Comparison of ENCODE assay signal across 15 cellular contexts in the genomic region with DNA sequence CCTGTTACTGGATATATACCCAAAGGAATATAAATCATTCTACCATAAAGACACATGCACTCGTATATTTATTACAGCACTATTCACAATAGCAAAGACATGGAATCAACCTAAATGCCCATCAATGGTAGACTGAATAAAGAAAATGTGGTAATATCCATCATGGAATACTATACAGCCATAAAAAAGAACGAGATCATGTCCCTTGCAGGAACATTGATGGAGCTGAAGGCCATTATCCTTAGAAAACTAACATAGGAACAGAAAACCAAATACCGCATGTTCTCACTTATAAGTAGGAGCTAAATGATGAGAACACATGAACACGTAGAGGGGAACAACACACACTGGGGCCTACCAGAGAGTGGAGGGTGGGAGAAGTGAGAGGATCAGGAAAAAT. TPM values are rescaled to one million over a fixed set of nuclear protein-coding genes. Genes with fewer than 3 reads are reported as not detected.
"Had no signal": no experiment of that assay in that cellular context is flagged by ENCODE, and none has a peak within 500 bp of the region (broad histone marks: within the 10 kb centered on the region; RNA-seq: fewer than 3 reads in every experiment).

No MANE protein-coding gene starts in this region.

RNA-seq across cellular contexts. Expression of a gene that starts 3.3 kb away (rescaled TPM):
- total RNA-seq: naive thymus-derived CD4-positive, alpha-beta T cell; natural killer cell treated with Interleukin-12 subunit alpha and Interleukin-12 subunit beta and Interleukin-15 and Interleukin-18, amount 100 ng/mL, for 72 hours; neural crest cell; omental fat pad; osteocyte; pancreas; posterior vena cava; right atrium auricular region; sciatic nerve; smooth muscle cell; stomach; suprapubic skin; transverse colon; ureter; uterus had no signal
